Comparison of ENCODE assay signal across 14 cellular contexts in genomic region chr5:83653669-83654068, GRCh38.
DNase-seq lines count a peak whose midpoint lies in the region; ATAC-seq and TF ChIP-seq lines count a peak whose summit lies in the region.
"Had no signal": no experiment of that assay in that cellular context is flagged by ENCODE, and none has a peak within 500 bp of the region (broad histone marks: within the 10 kb centered on the region; RNA-seq: fewer than 3 reads in every experiment).

No MANE protein-coding gene starts in this region.

- H3K36me3 ChIP-seq in neuron (ENCODE audit: insufficient read depth, low read length) = no peaks in the 10 kb centered on the region

- H3K4me3 ChIP-seq in neuron (ENCODE audit: low read length) (no peak overlapping the region), foreskin fibroblast (ENCODE audit: low read depth in 1 of 2, low read length in 2 of 2) (no peak overlapping the region)

- ATAC-seq in GM18909 (IDR thresholded peaks at IDR 0.05; ENCODE audit: poor library complexity, unreplicated experiment) (peak; percentile 72), GM21576 (IDR thresholded peaks at IDR 0.05; ENCODE audit: unreplicated experiment) (peak; percentile 92), HG03103 (IDR thresholded peaks at IDR 0.05; ENCODE audit: low read depth, unreplicated experiment) (peak; percentile 84), esophagus mucosa (no peak)
- ATAC-seq: activated T-cell treated with anti-CD3 and anti-CD28 coated beads, Interleukin-2, amount 50 U/mL, for 72 hours; HCT116; sciatic nerve had no signal

- H2AFZ ChIP-seq in neuron (ENCODE audit: low read depth, low read length) = peak overlapping the region; percentile 43

- DNase-seq in foreskin fibroblast (no peak), NCI-H2196 (lab: John Stamatoyannopoulos, UW; ENCODE audit: unreplicated experiment) (no peak), cerebellum (ENCODE audit: low spot score) (no peak)
- DNase-seq: activated T-cell treated with anti-CD3 and anti-CD28 coated beads, Interleukin-2, amount 50 U/mL, for 72 hours; effector CD8-positive, alpha-beta T cell; NCI-H1417 treated with DMSO at 0.1 percent for 48 hours; SK-N-SH had no signal

- H3K4me1 ChIP-seq in neuron (ENCODE audit: insufficient read depth, low read length) = peaks cover 5% of the 10 kb centered on the region

- no peaks in the 10 kb centered on the region for H3K9me3 ChIP-seq in neuron (ENCODE audit: low read length)
- H3K9me3 ChIP-seq: SK-N-SH had no signal

- TF ChIP-seq CTCF in foreskin fibroblast (IDR thresholded peaks at IDR 0.05; ENCODE audit: low read depth, low read length) = no peak

- no peaks in the 10 kb centered on the region for H3K27me3 ChIP-seq in neuron (ENCODE audit: insufficient read depth, low read length)
